18 cellular contexts compared by ENCODE assay signal in genomic region chr9:25681270-25681669, GRCh38. TPM values are rescaled to one million over a fixed set of nuclear protein-coding genes. Genes with fewer than 3 reads are reported as not detected.
DNase-seq lines count a peak whose midpoint lies in the region; ATAC-seq and TF ChIP-seq lines count a peak whose summit lies in the region.
"Had no signal": no experiment of that assay in that cellular context is flagged by ENCODE, and none has a peak within 500 bp of the region (broad histone marks: within the 10 kb centered on the region; RNA-seq: fewer than 3 reads in every experiment).

No MANE protein-coding gene starts in this region.

- no peaks in the 10 kb centered on the region for H3K27me3 ChIP-seq in MG63
- H3K27me3 ChIP-seq: testis had no signal

- ATAC-seq in GM19328 (IDR thresholded peaks at IDR 0.05; ENCODE audit: unreplicated experiment) (no peak), GM19324 (IDR thresholded peaks at IDR 0.05; ENCODE audit: low FRiP score, unreplicated experiment) (no peak)
- ATAC-seq: GM23338, left ventricle myocardium superior had no signal

- DNase-seq in AG08396 (ENCODE audit: low spot score), result peak; percentile 6
- peak; percentile 79 for DNase-seq in M059J (ENCODE audit: low read depth)
- DNase-seq in choroid plexus epithelial cell (ENCODE audit: low read depth), result peak; percentile 72
- peak; percentile 2 for DNase-seq in myocyte (ENCODE audit: low read depth)
- DNase-seq in MG63, result no peak
- DNase-seq in nephron progenitor cell, result no peak
- DNase-seq: activated CD4-positive, alpha-beta T cell treated with anti-CD3 and anti-CD28 coated beads for 48 hours; activated naive CD8-positive, alpha-beta T cell treated with anti-CD3 and anti-CD28 coated beads, Interleukin-2, amount 10 ng/mL, durations not matched to agents 7 days and 5 days; erythroblast; left ventricle myocardium superior; naive B cell; NCI-H1105; stimulated activated CD4-positive, alpha-beta T cell treated with anti-CD3 and anti-CD28 coated beads, Interleukin-1b, Interleukin-23, amount 100 ng/mL, for 48 hours; T-helper 9 cell; testis had no signal

- peaks cover 4% of the 10 kb centered on the region for H3K27me3 Mint-ChIP-seq in nephron progenitor cell (ENCODE audit: low read depth, poor library complexity)

- no peak overlapping the region for H3K27ac Mint-ChIP-seq in nephron progenitor cell
- H3K27ac Mint-ChIP-seq: activated naive CD8-positive, alpha-beta T cell treated with anti-CD3 and anti-CD28 coated beads, Interleukin-2, amount 10 ng/mL, durations not matched to agents 7 days and 5 days; GM23338; naive B cell had no signal

- no peaks in the 10 kb centered on the region for H3K4me1 Mint-ChIP-seq in nephron progenitor cell
- H3K4me1 Mint-ChIP-seq: activated naive CD8-positive, alpha-beta T cell treated with anti-CD3 and anti-CD28 coated beads, Interleukin-2, amount 10 ng/mL, durations not matched to agents 7 days and 5 days had no signal

- TF ChIP-seq CTCF in choroid plexus epithelial cell (conservative IDR thresholded peaks at IDR 0.05; ENCODE audit: low read depth, low read length), result no peak
- TF ChIP-seq CTCF in nephron progenitor cell (IDR thresholded peaks at IDR 0.05), result no peak

- no peaks in the 10 kb centered on the region for H3K36me3 Mint-ChIP-seq in nephron progenitor cell (ENCODE audit: low read depth)
- H3K36me3 Mint-ChIP-seq: activated naive CD8-positive, alpha-beta T cell treated with anti-CD3 and anti-CD28 coated beads, Interleukin-2, amount 10 ng/mL, durations not matched to agents 7 days and 5 days; naive B cell had no signal

- H3K9me3 Mint-ChIP-seq in nephron progenitor cell, result peaks cover 11% of the 10 kb centered on the region
- H3K9me3 Mint-ChIP-seq: activated naive CD8-positive, alpha-beta T cell treated with anti-CD3 and anti-CD28 coated beads, Interleukin-2, amount 10 ng/mL, durations not matched to agents 7 days and 5 days had no signal

- no peaks in the 10 kb centered on the region for H3K9me3 ChIP-seq in MG63
- H3K9me3 ChIP-seq: testis had no signal

- no peak overlapping the region for H3K4me3 ChIP-seq in choroid plexus epithelial cell (ENCODE audit: low read depth, low read length)
- H3K4me3 ChIP-seq in MG63, result no peak overlapping the region
- H3K4me3 ChIP-seq: GM23338, testis had no signal

- H3K36me3 ChIP-seq in MG63, result no peaks in the 10 kb centered on the region

- H3K4me3 Mint-ChIP-seq in nephron progenitor cell, result no peak overlapping the region
- H3K4me3 Mint-ChIP-seq: activated naive CD8-positive, alpha-beta T cell treated with anti-CD3 and anti-CD28 coated beads, Interleukin-2, amount 10 ng/mL, durations not matched to agents 7 days and 5 days; GM23338 had no signal

RNA-seq across cellular contexts. Expression of gene TUSC1, which starts 3.0 kb away (rescaled TPM):
- 29.0 and 41.1 TPM in 2 replicates for total RNA-seq in M059J (2014; rRNA removed; shearing (Covaris generic))
- 13.6 and 18.6 TPM in 2 replicates for total RNA-seq in myocyte
- 6.9 TPM for polyA plus RNA-seq in myocyte (2012)
- 3.2 and 14.7 TPM in 2 replicates for total RNA-seq in MG63 (2014; rRNA removed; shearing (Covaris generic); ENCODE audit: low replicate concordance)
- total RNA-seq: activated naive CD8-positive, alpha-beta T cell treated with anti-CD3 and anti-CD28 coated beads, Interleukin-2, amount 10 ng/mL, durations not matched to agents 7 days and 5 days had no signal

Comparison
In these comparisons a context has a peak if more than half of its experiments do, and no peak if none do; other contexts are left out.
1. DNase-seq: peak in AG08396 (single experiment), M059J (single experiment), choroid plexus epithelial cell (single experiment) and myocyte (single experiment); none in MG63 (single experiment) and nephron progenitor cell (single experiment).